20 cellular contexts compared by ENCODE assay signal in genomic region chr10:17633353-17633752, GRCh38. TPM values are rescaled to one million over a fixed set of nuclear protein-coding genes. Genes with fewer than 3 reads are reported as not detected.
DNase-seq lines count a peak whose midpoint lies in the region; ATAC-seq, FAIRE-seq and TF ChIP-seq lines count a peak whose summit lies in the region.
"Had no signal": no experiment of that assay in that cellular context is flagged by ENCODE, and none has a peak within 500 bp of the region (broad histone marks: within the 10 kb centered on the region; RNA-seq: fewer than 3 reads in every experiment).

No MANE protein-coding gene starts in this region.

- H3K27ac ChIP-seq in HepG2 (ENCODE audit: extremely low read length, insufficient read depth, low read length) (no peak overlapping the region), right lobe of liver (no peak overlapping the region), OCI-LY3 (ENCODE audit: low read length) (no peak overlapping the region), trophoblast cell (ENCODE audit: low read depth, low read length) (no peak overlapping the region), left lung (no peak overlapping the region)

- ATAC-seq in HepG2: no peak
- no peak for ATAC-seq in right lobe of liver
- no peak for ATAC-seq in left lung
- no peak for ATAC-seq in HG03159 (IDR thresholded peaks at IDR 0.05; ENCODE audit: unreplicated experiment)
- ATAC-seq: GM23338 had no signal

- H2AFZ ChIP-seq in HepG2 (ENCODE audit: low read length): no peak overlapping the region
- H2AFZ ChIP-seq in OCI-LY3 (ENCODE audit: low read depth, low read length): no peak overlapping the region
- H2AFZ ChIP-seq in trophoblast cell (ENCODE audit: insufficient read depth, low read length, poor library complexity): no peak overlapping the region
- H2AFZ ChIP-seq: GM23338 had no signal

- H3K4me3 ChIP-seq in HepG2 (replicated peaks in 1 of 3; ENCODE audit: insufficient read depth in 1 of 3, low read depth in 2 of 3, low read length in 3 of 3): no peak overlapping the region
- H3K4me3 ChIP-seq in right lobe of liver: no peak overlapping the region
- H3K4me3 ChIP-seq in OCI-LY3 (ENCODE audit: low read length): no peak overlapping the region
- no peak overlapping the region for H3K4me3 ChIP-seq in trophoblast cell (ENCODE audit: low read depth, low read length)
- no peak overlapping the region for H3K4me3 ChIP-seq in left lung
- H3K4me3 ChIP-seq: GM23338 had no signal

- TF ChIP-seq POLR2A in HepG2 (IDR thresholded peaks at IDR 0.05; ENCODE audit: insufficient read depth in 1 of 2, low read depth in 2 of 2, low read length in 2 of 2) (no peak), right lobe of liver (IDR thresholded peaks at IDR 0.05) (no peak), erythroblast (IDR thresholded peaks at IDR 0.05; ENCODE audit: low read length) (peak; percentile 17)

- H3K79me1 ChIP-seq in trophoblast cell (ENCODE audit: low read length): no peaks in the 10 kb centered on the region

- POLR2A ChIA-PET in HepG2 (lab: Yijun Ruan, JAX): interaction anchor here (1.9 kb wide), 1 partner anchor 10 kb away, joined by 11 read pairs; the partner anchor contains the start of gene STAM

- 10% methylated on average over 1 of the region's 1 CpG for WGBS in HepG2 (ENCODE audit: low lambda C conversion rate)
- 73% methylated on average over 1 of the region's 1 CpG for WGBS in right lobe of liver (ENCODE audit: insufficient coverage, low coverage, low lambda C conversion rate, missing lambda C conversion rate)
- no CpG with 5 or more reads among the region's 1 CpG for WGBS in trophoblast cell (ENCODE audit: extremely low coverage, insufficient coverage, insufficient read length)

- intact Hi-C loops in HepG2 (cut with micrococcal nuclease; ENCODE audit: unreplicated experiment) (no loop called here), right lobe of liver (cut with DNase I) (no loop called here), left lung (cut with DNase I) (no loop called here)

- no peak overlapping the region for H2BK5ac ChIP-seq in trophoblast cell (ENCODE audit: low read depth, low read length, poor library complexity)

- no peak for TF ChIP-seq RAD21 in HepG2 (CRISPR knock-in tag; IDR thresholded peaks at IDR 0.05)

- no peaks in the 10 kb centered on the region for H3K79me2 ChIP-seq in HepG2 (ENCODE audit: insufficient read depth, low read length)
- H3K79me2 ChIP-seq in OCI-LY3 (ENCODE audit: low read length): no peaks in the 10 kb centered on the region
- no peaks in the 10 kb centered on the region for H3K79me2 ChIP-seq in trophoblast cell (ENCODE audit: control insufficient read depth, insufficient read depth, low read length, poor library complexity)

- no peak for DNase-seq in HepG2 (ENCODE audit: low spot score)
- no peak for DNase-seq in right lobe of liver
- no peak for DNase-seq in erythroblast (lab: John Stamatoyannopoulos, UW)
- no peak for DNase-seq in trophoblast cell
- DNase-seq in left lung: no peak
- DNase-seq: 8988T; C1 segment of cervical spinal cord; Calu3; CD4-positive, alpha-beta memory T cell; COR-L47; DMS53; DMS79 treated with DMSO at 0.1 percent for 48 hours; GF-D8; H7; HCEC 1CT had no signal

- H3K4me1 ChIP-seq in HepG2 (ENCODE audit: insufficient read depth, low read length) (peaks cover 13% of the 10 kb centered on the region), right lobe of liver (no peaks in the 10 kb centered on the region), OCI-LY3 (ENCODE audit: low read length) (peaks cover 12% of the 10 kb centered on the region), trophoblast cell (ENCODE audit: control insufficient read depth in 1 of 2, insufficient read depth in 2 of 2, low read length in 2 of 2) (no peaks in the 10 kb centered on the region), left lung (no peaks in the 10 kb centered on the region)

- H4K12ac ChIP-seq in trophoblast cell (ENCODE audit: low read depth, low read length): no peak overlapping the region

- in situ Hi-C loops in HepG2 (cut with HindIII; ENCODE audit: extremely low pct_ligation_motif_present, low pct_unique_long_range_greater_than_20kb): no loop called here

- no peaks in the 10 kb centered on the region for H3K9me3 ChIP-seq in HepG2 (ENCODE audit: low read length)
- H3K9me3 ChIP-seq in right lobe of liver: no peaks in the 10 kb centered on the region
- H3K9me3 ChIP-seq in OCI-LY3 (ENCODE audit: insufficient read depth, low read length): no peaks in the 10 kb centered on the region
- no peaks in the 10 kb centered on the region for H3K9me3 ChIP-seq in trophoblast cell (ENCODE audit: insufficient read depth, low read depth, low read length)
- H3K9me3 ChIP-seq in left lung: no peaks in the 10 kb centered on the region

- no peak overlapping the region for H2BK120ac ChIP-seq in trophoblast cell (ENCODE audit: insufficient read depth, low read length, poor library complexity)

- H3K4me2 ChIP-seq in HepG2 (ENCODE audit: low read depth, low read length): peak overlapping the region; percentile 72; the same call in 1 of the 2 replicates
- H3K4me2 ChIP-seq in OCI-LY3 (ENCODE audit: low read length): peak overlapping the region; percentile 66; the same call in 1 of the 2 replicates
- H3K4me2 ChIP-seq in trophoblast cell (ENCODE audit: low read length): no peak overlapping the region
- H3K4me2 ChIP-seq: GM23338 had no signal

- TF ChIP-seq EP300 in HepG2 (IDR thresholded peaks at IDR 0.05; ENCODE audit: low read depth in 2 of 2, low read length in 2 of 2) (no peak), HepG2 (CRISPR knock-in tag; IDR thresholded peaks at IDR 0.05; ENCODE audit: borderline replicate concordance) (no peak)

- no peak overlapping the region for H4K91ac ChIP-seq in trophoblast cell (ENCODE audit: low read depth, low read length)

- FAIRE-seq in HepG2 (lab: Jason Lieb, UNC): no peak
- FAIRE-seq: GM12891, GM18507 had no signal

- no peak overlapping the region for H3K14ac ChIP-seq in trophoblast cell (ENCODE audit: low read length)

- no peak overlapping the region for H2BK12ac ChIP-seq in trophoblast cell (ENCODE audit: low read length)

- TF ChIP-seq CTCF in HepG2 (CRISPR knock-in tag; IDR thresholded peaks at IDR 0.05) (no peak), right lobe of liver (IDR thresholded peaks at IDR 0.05) (no peak), OCI-LY3 (IDR thresholded peaks at IDR 0.05; ENCODE audit: low read depth, low read length) (no peak), left lung (IDR thresholded peaks at IDR 0.05) (no peak)

- H3K36me3 ChIP-seq in HepG2 (replicated peaks in 1 of 2; ENCODE audit: control insufficient read depth in 1 of 2, insufficient read depth in 2 of 2, low read length in 2 of 2): no peaks in the 10 kb centered on the region
- no peaks in the 10 kb centered on the region for H3K36me3 ChIP-seq in right lobe of liver
- H3K36me3 ChIP-seq in OCI-LY3 (replicated peaks; ENCODE audit: low read depth, low read length): no peaks in the 10 kb centered on the region
- no peaks in the 10 kb centered on the region for H3K36me3 ChIP-seq in trophoblast cell (ENCODE audit: control insufficient read depth in 1 of 2, insufficient read depth in 2 of 2, low read length in 2 of 2)
- no peaks in the 10 kb centered on the region for H3K36me3 ChIP-seq in left lung

- no TSS peak for BruUV-seq in HepG2 (replicated peaks; lab: Mats Ljungman, UMichigan)

- no peak overlapping the region for H4K8ac ChIP-seq in trophoblast cell (ENCODE audit: low read depth, low read length)

- no peak overlapping the region for H2AK5ac ChIP-seq in trophoblast cell (ENCODE audit: low read length)

- no peak overlapping the region for H3K4ac ChIP-seq in trophoblast cell (ENCODE audit: low read depth, low read length)

- H3K9ac ChIP-seq in HepG2 (ENCODE audit: insufficient read depth, low read depth, low read length): no peak overlapping the region
- no peak overlapping the region for H3K9ac ChIP-seq in OCI-LY3 (ENCODE audit: low read length)
- H3K9ac ChIP-seq in trophoblast cell (ENCODE audit: low read length): no peak overlapping the region

- CTCF ChIA-PET in HepG2 (lab: Yijun Ruan, JAX; ENCODE audit: low intra/inter-chr PET ratio, low total read pairs): no interaction called here

- H4K20me1 ChIP-seq in HepG2 (ENCODE audit: insufficient read depth, low read length): no peaks in the 10 kb centered on the region
- H4K20me1 ChIP-seq in OCI-LY3 (ENCODE audit: insufficient read depth, low read length): no peaks in the 10 kb centered on the region

- no peak overlapping the region for H3K23ac ChIP-seq in trophoblast cell (ENCODE audit: low read length)

- no peaks in the 10 kb centered on the region; a peak in 1 of 5 replicates for H3K27me3 ChIP-seq in HepG2 (ENCODE audit: control insufficient read depth in 1 of 2, insufficient read depth in 2 of 2, low read length in 2 of 2)
- H3K27me3 ChIP-seq in right lobe of liver: no peaks in the 10 kb centered on the region
- H3K27me3 ChIP-seq in OCI-LY3 (ENCODE audit: low read depth, low read length): no peaks in the 10 kb centered on the region
- H3K27me3 ChIP-seq in trophoblast cell (ENCODE audit: insufficient read depth, low read length): no peaks in the 10 kb centered on the region
- H3K27me3 ChIP-seq in left lung: no peaks in the 10 kb centered on the region

- no peak overlapping the region for H3K18ac ChIP-seq in trophoblast cell (ENCODE audit: low read length)

RNA-seq across cellular contexts. Expression of gene STAM, which starts 10.6 kb away (rescaled TPM):
- 25.1 and 31.7 TPM in 2 replicates for total RNA-seq in HepG2 (2016; rRNA removed; fragmentation: Illumina TruSeq; extraction: Trizol)
- total RNA-seq in HepG2 (2016; cell fraction: cytosol; rRNA removed; fragmentation: Illumina TruSeq; extraction: Trizol; ENCODE audit: low read depth): 5.4 TPM in 2 replicates
- total RNA-seq in HepG2 (2016; cell fraction: insoluble cytoplasmic fraction; rRNA removed; fragmentation: Illumina TruSeq; extraction: Trizol): 26.6 and 29.6 TPM in 2 replicates
- total RNA-seq in HepG2 (2016; cell fraction: membrane; rRNA removed; fragmentation: Illumina TruSeq; extraction: Trizol): 11.2 and 11.3 TPM in 2 replicates
- total RNA-seq in HepG2 (2016; cell fraction: nucleus; rRNA removed; fragmentation: Illumina TruSeq; extraction: Trizol): 37.3 and 38.6 TPM in 2 replicates
- polyA plus RNA-seq in HepG2 (2011; rRNA removed): 17.7 and 19.5 TPM in 2 replicates
- 15.3 and 21.5 TPM in 2 replicates for polyA plus RNA-seq in HepG2 (2011; cell fraction: cytosol; rRNA removed)
- polyA plus RNA-seq in HepG2 (2011; cell fraction: nucleus; rRNA removed): 10.6 and 11.9 TPM in 2 replicates
- 15.8 and 19.6 TPM in 2 replicates for polyA plus RNA-seq in HepG2 (2012)
- 1.7 and 2.0 TPM in 2 replicates for polyA plus RNA-seq in HepG2 (2016; cell fraction: cytosol; fragmentation: Illumina TruSeq; extraction: Trizol; ENCODE audit: low read depth)
- polyA plus RNA-seq in HepG2 (2016; cell fraction: insoluble cytoplasmic fraction; fragmentation: Illumina TruSeq; extraction: Trizol; ENCODE audit: low read depth): 34.4 and 39.5 TPM in 2 replicates
- polyA plus RNA-seq in HepG2 (2016; cell fraction: membrane; fragmentation: Illumina TruSeq; extraction: Trizol; ENCODE audit: low read depth): 5.8 and 6.3 TPM in 2 replicates
- 24.4 and 25.4 TPM in 2 replicates for polyA plus RNA-seq in HepG2 (2016; cell fraction: nucleus; fragmentation: Illumina TruSeq; extraction: Trizol; ENCODE audit: insufficient read depth, low read depth)
- polyA minus RNA-seq in HepG2 (2011; rRNA and poly(A)+ RNA removed; ENCODE audit: low replicate concordance): 22.5 and 30.1 TPM in 2 replicates
- polyA minus RNA-seq in HepG2 (2011; cell fraction: cytosol; rRNA and poly(A)+ RNA removed): 20.3 and 26.5 TPM in 2 replicates
- 95.6 and 102 TPM in 2 replicates for polyA minus RNA-seq in HepG2 (2011; cell fraction: nucleus; rRNA and poly(A)+ RNA removed)
- total RNA-seq in right lobe of liver: 10 to 100 TPM in 2 of 6 experiments, 1 to 10 TPM in 4; 7.9 to 13.4 (median 8.2) TPM
- polyA plus RNA-seq in trophoblast cell (2013): 27.8 and 28.9 TPM in 2 replicates
- total RNA-seq in left lung: 10 to 100 TPM; 36.4 to 42.3 TPM

RNA-seq across cellular contexts. Expression of gene HACD1, which starts 16.2 kb away (rescaled TPM):
- total RNA-seq in HepG2 (2016; rRNA removed; fragmentation: Illumina TruSeq; extraction: Trizol) (31.7 and 47.6 TPM in 2 replicates), right lobe of liver (1 to 10 TPM in 5 of 6 experiments, under 1 TPM in 1; 0.79 to 6.4 (median 1.7) TPM), left lung (10 to 100 TPM; 45.1 to 47.0 TPM)
- total RNA-seq in HepG2 (2016; cell fraction: cytosol; rRNA removed; fragmentation: Illumina TruSeq; extraction: Trizol; ENCODE audit: low read depth): 24.9 and 27.9 TPM in 2 replicates
- total RNA-seq in HepG2 (2016; cell fraction: insoluble cytoplasmic fraction; rRNA removed; fragmentation: Illumina TruSeq; extraction: Trizol): 34.4 and 46.4 TPM in 2 replicates
- 36.8 and 37.9 TPM in 2 replicates for total RNA-seq in HepG2 (2016; cell fraction: membrane; rRNA removed; fragmentation: Illumina TruSeq; extraction: Trizol)
- 41.2 and 41.6 TPM in 2 replicates for total RNA-seq in HepG2 (2016; cell fraction: nucleus; rRNA removed; fragmentation: Illumina TruSeq; extraction: Trizol)
- 34.2 and 43.4 TPM in 2 replicates for polyA plus RNA-seq in HepG2 (2011; rRNA removed)
- 12.3 and 17.0 TPM in 2 replicates for polyA plus RNA-seq in HepG2 (2011; cell fraction: cytosol; rRNA removed)
- 16.5 and 23.0 TPM in 2 replicates for polyA plus RNA-seq in HepG2 (2011; cell fraction: nucleus; rRNA removed)
- polyA plus RNA-seq in HepG2 (2012): 24.3 and 26.8 TPM in 2 replicates
- polyA plus RNA-seq in HepG2 (2016; cell fraction: cytosol; fragmentation: Illumina TruSeq; extraction: Trizol; ENCODE audit: low read depth): 37.7 and 37.9 TPM in 2 replicates
- 30.1 and 31.0 TPM in 2 replicates for polyA plus RNA-seq in HepG2 (2016; cell fraction: insoluble cytoplasmic fraction; fragmentation: Illumina TruSeq; extraction: Trizol; ENCODE audit: low read depth)
- 31.9 and 36.7 TPM in 2 replicates for polyA plus RNA-seq in HepG2 (2016; cell fraction: membrane; fragmentation: Illumina TruSeq; extraction: Trizol; ENCODE audit: low read depth)
- 55.5 and 64.1 TPM in 2 replicates for polyA plus RNA-seq in HepG2 (2016; cell fraction: nucleus; fragmentation: Illumina TruSeq; extraction: Trizol; ENCODE audit: insufficient read depth, low read depth)
- 22.0 and 22.8 TPM in 2 replicates for polyA minus RNA-seq in HepG2 (2011; rRNA and poly(A)+ RNA removed; ENCODE audit: low replicate concordance)
- 12.8 and 18.0 TPM in 2 replicates for polyA minus RNA-seq in HepG2 (2011; cell fraction: cytosol; rRNA and poly(A)+ RNA removed)
- polyA minus RNA-seq in HepG2 (2011; cell fraction: nucleus; rRNA and poly(A)+ RNA removed): 23.7 and 24.9 TPM in 2 replicates
- polyA plus RNA-seq in trophoblast cell (2013): 21.9 and 27.2 TPM in 2 replicates
